In genomic region chr5:80805038-80805437, GRCh38 we compare ENCODE assay signal across 8 cellular contexts.
"Had no signal": no experiment of that assay in that cellular context is flagged by ENCODE, and none has a peak within 500 bp of the region (broad histone marks: within the 10 kb centered on the region; RNA-seq: fewer than 3 reads in every experiment).

No MANE protein-coding gene starts in this region.

- H3K4me3 ChIP-seq: GM23248, HAP-1 had no signal

- H3K9me3 ChIP-seq: HAP-1 had no signal

- DNase-seq: GM23248, GOT3, H7, HFFc6 had no signal

- H2AFZ ChIP-seq: GM23248 had no signal

- H3K4me1 ChIP-seq: HAP-1 had no signal

- H3K9ac ChIP-seq: GM23248 had no signal

- ATAC-seq: HCT116, HepG2 had no signal

- H3K36me3 ChIP-seq: HAP-1 had no signal

- H3K27ac ChIP-seq: GM23248, HL-60 had no signal
